In the genomic region with DNA sequence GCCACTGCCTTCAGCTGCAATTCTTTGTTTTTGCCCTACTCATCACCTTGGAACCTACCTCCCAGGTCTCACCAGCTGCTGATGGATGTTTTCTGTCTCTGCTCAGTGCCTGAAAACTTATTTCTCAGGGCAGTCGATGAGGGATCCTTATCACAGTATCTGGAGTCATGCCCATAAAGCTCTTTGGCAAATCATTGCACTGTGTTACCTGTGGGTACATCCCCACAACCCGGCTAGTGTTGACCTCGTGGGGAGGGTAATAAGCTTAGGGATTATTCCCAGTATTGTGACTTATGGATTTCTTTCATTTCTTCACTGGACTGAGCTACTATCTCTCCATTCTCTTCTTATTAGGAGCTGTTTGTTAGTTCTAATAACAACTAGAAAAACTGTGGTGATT, we compare ENCODE assay signal across 22 cellular contexts.
DNase-seq lines count a peak whose midpoint lies in the region; ATAC-seq and TF ChIP-seq lines count a peak whose summit lies in the region.
"Had no signal": no experiment of that assay in that cellular context is flagged by ENCODE, and none has a peak within 500 bp of the region (broad histone marks: within the 10 kb centered on the region; RNA-seq: fewer than 3 reads in every experiment).

No MANE protein-coding gene starts in this region.

- TF ChIP-seq POLR2A in heart left ventricle (IDR thresholded peaks at IDR 0.05): no peak
- no peak for TF ChIP-seq POLR2A in adrenal gland (IDR thresholded peaks at IDR 0.05)

- H3K27ac Mint-ChIP-seq in activated naive CD8-positive, alpha-beta T cell treated with anti-CD3 and anti-CD28 coated beads, Interleukin-2, amount 50 U/mL, for 24 hours: peak overlapping the region; percentile 1
- peak overlapping the region; percentile 86 for H3K27ac Mint-ChIP-seq in neural crest cell (ENCODE audit: unreplicated experiment)

- H3K36me3 ChIP-seq in heart left ventricle: peaks cover 0 to 42% (median 19%) of the 10 kb centered on the region in 9 donors
- H3K36me3 ChIP-seq in adrenal gland (replicated peaks in 1 of 2): peaks cover 0 to 13% of the 10 kb centered on the region in 2 donors

- H3K4me3 ChIP-seq in heart left ventricle (no peak overlapping the region), adrenal gland (no peak overlapping the region)
- H3K4me3 ChIP-seq: A549, BLaER1 had no signal

- H3K4me1 ChIP-seq in heart left ventricle (peaks cover 0 to 22% (median 0%) of the 10 kb centered on the region in 12 donors), adrenal gland (replicated peaks in 1 of 2) (peaks cover 10 to 34% of the 10 kb centered on the region in 2 donors)
- H3K4me1 ChIP-seq: A549, BLaER1 had no signal

- no peaks in the 10 kb centered on the region for H3K27me3 Mint-ChIP-seq in activated naive CD8-positive, alpha-beta T cell treated with anti-CD3 and anti-CD28 coated beads, Interleukin-2, amount 50 U/mL, for 24 hours
- H3K27me3 Mint-ChIP-seq in neural crest cell (ENCODE audit: low read depth): no peaks in the 10 kb centered on the region
- H3K27me3 Mint-ChIP-seq: CD4-positive, alpha-beta memory T cell had no signal

- no peak overlapping the region for H3K4me3 Mint-ChIP-seq in activated naive CD8-positive, alpha-beta T cell treated with anti-CD3 and anti-CD28 coated beads, Interleukin-2, amount 50 U/mL, for 24 hours
- no peak overlapping the region for H3K4me3 Mint-ChIP-seq in neural crest cell
- H3K4me3 Mint-ChIP-seq: CD4-positive, alpha-beta memory T cell had no signal

- peaks cover 2% of the 10 kb centered on the region for H3K4me1 Mint-ChIP-seq in activated naive CD8-positive, alpha-beta T cell treated with anti-CD3 and anti-CD28 coated beads, Interleukin-2, amount 50 U/mL, for 24 hours
- no peaks in the 10 kb centered on the region for H3K4me1 Mint-ChIP-seq in neural crest cell

- intact Hi-C loops in Right ventricle myocardium superior (cut with DNase I): no loop called here
- intact Hi-C loops in heart left ventricle (cut with DNase I): no loop called here
- intact Hi-C loops in head of caudate nucleus (cut with DNase I): no loop called here
- intact Hi-C loops in adrenal gland (cut with DNase I): no loop called here

- peaks cover 44% of the 10 kb centered on the region for H3K36me3 Mint-ChIP-seq in activated naive CD8-positive, alpha-beta T cell treated with anti-CD3 and anti-CD28 coated beads, Interleukin-2, amount 50 U/mL, for 24 hours (ENCODE audit: low read depth)
- H3K36me3 Mint-ChIP-seq in neural crest cell (ENCODE audit: low read depth): peaks cover 45% of the 10 kb centered on the region

- H3K9me3 ChIP-seq in heart left ventricle: no peaks in the 10 kb centered on the region
- H3K9me3 ChIP-seq in adrenal gland (replicated peaks in 1 of 3): no peaks in the 10 kb centered on the region
- H3K9me3 ChIP-seq: A549 had no signal

- DNase-seq in Right ventricle myocardium superior: no peak
- no peak for DNase-seq in heart left ventricle
- no peak for DNase-seq in activated naive CD8-positive, alpha-beta T cell treated with anti-CD3 and anti-CD28 coated beads, Interleukin-2, amount 50 U/mL, for 24 hours
- no peak for DNase-seq in neural crest cell (ENCODE audit: low read depth, low spot score)
- DNase-seq in head of caudate nucleus: no peak
- no peak for DNase-seq in activated effector memory CD4-positive, alpha-beta T cell treated with anti-CD3 and anti-CD28 coated beads, Interleukin-2, amount 50 U/mL, for 16 hours
- DNase-seq in adrenal gland: no peak
- DNase-seq: CD4-positive, alpha-beta memory T cell; DMS53; GOT3; IMR-90; NCI-H1092 treated with DMSO at 0.1 percent for 48 hours; NCI-H1694; NCI-H2081 treated with DMSO at 0.1 percent for 48 hours; NCI-H510A treated with DMSO at 0.1 percent for 48 hours; NCI-H774; PC-3 had no signal

- ATAC-seq in Right ventricle myocardium superior (ENCODE audit: poor library complexity) (peak; percentile 15), heart left ventricle (no peak)
- no peak for ATAC-seq in activated naive CD8-positive, alpha-beta T cell treated with anti-CD3 and anti-CD28 coated beads, Interleukin-2, amount 50 U/mL, for 24 hours
- ATAC-seq: A549, HCT116, PC-3 had no signal

- H3K27ac ChIP-seq in heart left ventricle (peak overlapping the region in 1 of 12 donors; percentile 21), adrenal gland (peak overlapping the region in 1 of 5 donors; percentile 29)
- H3K27ac ChIP-seq: A549, BLaER1, HL-60, RWPE1 had no signal

- TF ChIP-seq CTCF in heart left ventricle (IDR thresholded peaks at IDR 0.05) (no peak), neural crest cell (conservative IDR thresholded peaks at IDR 0.05) (no peak), adrenal gland (IDR thresholded peaks at IDR 0.05) (no peak)

- WGBS in heart left ventricle, 4 donors: 41 to 58% (median 51%) methylated on average over 3 of the region's 3 CpGs
- WGBS in adrenal gland, 4 donors: 37 to 51% (median 40%) methylated on average over 3 of the region's 3 CpGs

- H3K9me3 Mint-ChIP-seq in activated naive CD8-positive, alpha-beta T cell treated with anti-CD3 and anti-CD28 coated beads, Interleukin-2, amount 50 U/mL, for 24 hours: no peaks in the 10 kb centered on the region
- peaks cover 3% of the 10 kb centered on the region for H3K9me3 Mint-ChIP-seq in neural crest cell

- H3K27me3 ChIP-seq in heart left ventricle: no peaks in the 10 kb centered on the region
- H3K27me3 ChIP-seq in adrenal gland: no peaks in the 10 kb centered on the region
- H3K27me3 ChIP-seq: BLaER1 had no signal
